ENCODE assay signal across 8 cellular contexts in the genomic region with DNA sequence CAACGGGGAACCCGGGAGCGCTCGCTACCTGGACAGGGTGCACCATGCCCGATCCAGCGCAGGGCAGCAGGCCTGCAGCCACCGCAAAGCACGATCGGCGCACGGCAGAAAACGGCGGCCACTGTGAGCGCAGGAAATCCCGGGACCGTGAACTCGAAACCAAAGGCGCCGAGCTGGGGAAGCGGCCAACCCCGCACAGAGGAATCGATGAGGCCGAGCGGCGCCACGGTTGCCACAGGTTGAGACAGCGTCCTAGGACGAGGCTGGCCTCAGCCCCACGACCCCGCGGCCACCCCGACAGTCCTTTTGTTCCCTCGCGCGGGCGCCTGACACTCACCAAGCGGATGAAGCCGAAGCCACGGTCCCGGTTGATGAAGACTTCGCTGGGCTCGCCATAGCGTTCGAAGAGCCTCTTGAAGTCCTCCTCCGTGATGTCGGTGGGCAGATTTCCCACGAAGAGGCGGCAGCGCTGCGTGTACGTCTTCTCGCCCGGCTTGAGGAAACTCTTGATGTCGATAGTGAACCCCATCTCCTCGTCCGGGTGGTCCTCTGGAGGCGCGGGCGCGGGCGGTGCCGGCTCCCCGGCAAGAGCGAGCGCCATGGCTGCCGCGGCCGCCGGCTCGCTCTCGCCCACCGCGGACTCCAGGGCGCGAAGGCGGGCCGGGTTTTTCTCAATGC. TPM values are rescaled to one million over a fixed set of nuclear protein-coding genes. Genes with fewer than 3 reads are reported as not detected.
DNase-seq lines count a peak whose midpoint lies in the region; ATAC-seq and TF ChIP-seq lines count a peak whose summit lies in the region.

No MANE protein-coding gene starts in this region.

- no peaks in the 10 kb centered on the region for H3K4me1 ChIP-seq in HEK293 (ENCODE audit: control insufficient read depth, insufficient read depth, low read length)

- TF ChIP-seq CTCF in GM10248 (IDR thresholded peaks at IDR 0.05; ENCODE audit: control extremely low read depth, extremely low read depth, low read depth, missing control alignments), result no peak
- no peak for TF ChIP-seq CTCF in HEK293 (tag by site-specific recombination; IDR thresholded peaks at IDR 0.05)
- no peak for TF ChIP-seq CTCF in activated CD8-positive, alpha-beta T cell treated with anti-CD3 and anti-CD28 coated beads for 36 hours (IDR thresholded peaks at IDR 0.05)

- H3K36me3 ChIP-seq in HEK293 (ENCODE audit: control insufficient read depth in 2 of 2, insufficient read depth in 1 of 2, low read length in 2 of 2), result peaks cover 0 to 14% of the 10 kb centered on the region in 2 experiments; a peak in 1 of 3 replicates

- H3K4me3 ChIP-seq in HEK293 (ENCODE audit: low read depth, low read length), result peak overlapping the region; percentile 93

- CTCF ChIA-PET in GM10248 (lab: Yijun Ruan, JAX) (interaction anchor here (1.1 kb wide), 1 partner anchor 9 kb away, joined by 3 read pairs; no protein-coding TSS in a partner anchor), HEK293 (lab: Yijun Ruan, JAX) (no interaction called here)
- CTCF ChIA-PET in activated CD8-positive, alpha-beta T cell treated with anti-CD3 and anti-CD28 coated beads for 36 hours (lab: Charles Lee), result interaction anchor here (1.4 to 1.7 kb wide), 2 partner anchors 12 to 82 kb away, joined by 3 to 9 read pairs; no protein-coding TSS in a partner anchor

- peaks cover 5% of the 10 kb centered on the region for H3K4me1 Mint-ChIP-seq in activated CD8-positive, alpha-beta T cell treated with anti-CD3 and anti-CD28 coated beads for 36 hours (ENCODE audit: low read depth)

- no peaks in the 10 kb centered on the region for H3K27me3 Mint-ChIP-seq in activated CD8-positive, alpha-beta T cell treated with anti-CD3 and anti-CD28 coated beads for 36 hours

- peak; percentile 47 for ATAC-seq in activated CD8-positive, alpha-beta T cell treated with anti-CD3 and anti-CD28 coated beads for 36 hours

- H3K36me3 Mint-ChIP-seq in activated CD8-positive, alpha-beta T cell treated with anti-CD3 and anti-CD28 coated beads for 36 hours (ENCODE audit: low read depth), result peaks cover 19% of the 10 kb centered on the region

- POLR2A ChIA-PET in GM10248 (lab: Yijun Ruan, JAX), result interaction anchor here (0.6 kb wide), 1 partner anchor 1137 kb away, joined by 3 read pairs; no protein-coding TSS in a partner anchor
- POLR2A ChIA-PET in HEK293 (lab: Yijun Ruan, JAX), result interaction anchor here (0.5 to 0.6 kb wide), 3 partner anchors 9 to 337 kb away, joined by 3 read pairs; no protein-coding TSS in a partner anchor
- POLR2A ChIA-PET in activated CD8-positive, alpha-beta T cell treated with anti-CD3 and anti-CD28 coated beads for 36 hours (lab: Charles Lee), result interaction anchor here (0.8 to 2.6 kb wide), 7 partner anchors 11 to 86 kb away, joined by 3 to 9 read pairs (median 6); a partner anchor contains a TSS

- peak overlapping the region; percentile 80 for H3K27ac ChIP-seq in HEK293 (ENCODE audit: extremely low read depth, low read depth, low read length)

- intact Hi-C loops in activated CD8-positive, alpha-beta T cell treated with anti-CD3 and anti-CD28 coated beads for 36 hours (cut with micrococcal nuclease), result loop anchor here (10.0 kb wide), 2 partner anchors 83 to 183 kb away; a partner anchor contains a TSS

- H3K27ac Mint-ChIP-seq in activated CD8-positive, alpha-beta T cell treated with anti-CD3 and anti-CD28 coated beads for 36 hours, result peak overlapping the region; percentile 97

- peak overlapping the region; percentile 82 for H3K4me3 Mint-ChIP-seq in activated CD8-positive, alpha-beta T cell treated with anti-CD3 and anti-CD28 coated beads for 36 hours

- peaks cover 1% of the 10 kb centered on the region for H3K9me3 Mint-ChIP-seq in activated CD8-positive, alpha-beta T cell treated with anti-CD3 and anti-CD28 coated beads for 36 hours

- H3K9me3 ChIP-seq in HEK293 (ENCODE audit: control insufficient read depth, insufficient read depth, low read depth, low read length), result no peaks in the 10 kb centered on the region

- DNase-seq in GM10248 (ENCODE audit: extremely low spot score) (peak; percentile 42), NCI-H1092 (lab: John Stamatoyannopoulos, UW) (peak; percentile 20), ecto neural progenitor cell (ENCODE audit: low spot score) (peak; percentile 61), lung microvascular endothelial cell (ENCODE audit: low read depth in 2 of 2) (peak; percentile 68 to 71), NCI-H1436 treated with DMSO at 0.1 percent for 48 hours (lab: John Stamatoyannopoulos, UW) (no peak)
- DNase-seq in activated CD8-positive, alpha-beta T cell treated with anti-CD3 and anti-CD28 coated beads for 36 hours, result peak; percentile 64
- peak; percentile 17 to 27 (median 18) for DNase-seq in stimulated activated CD4-positive, alpha-beta T cell treated with anti-CD3 and anti-CD28 coated beads, TNF-alpha, amount 100 ng/mL, for 4 hours (ENCODE audit: low read depth in 3 of 3)

TF ChIP-seq in HEK293, 187 proteins besides CTCF, POLR2A, EP300 and RAD21:
- TF ChIP-seq, protein P1, sequence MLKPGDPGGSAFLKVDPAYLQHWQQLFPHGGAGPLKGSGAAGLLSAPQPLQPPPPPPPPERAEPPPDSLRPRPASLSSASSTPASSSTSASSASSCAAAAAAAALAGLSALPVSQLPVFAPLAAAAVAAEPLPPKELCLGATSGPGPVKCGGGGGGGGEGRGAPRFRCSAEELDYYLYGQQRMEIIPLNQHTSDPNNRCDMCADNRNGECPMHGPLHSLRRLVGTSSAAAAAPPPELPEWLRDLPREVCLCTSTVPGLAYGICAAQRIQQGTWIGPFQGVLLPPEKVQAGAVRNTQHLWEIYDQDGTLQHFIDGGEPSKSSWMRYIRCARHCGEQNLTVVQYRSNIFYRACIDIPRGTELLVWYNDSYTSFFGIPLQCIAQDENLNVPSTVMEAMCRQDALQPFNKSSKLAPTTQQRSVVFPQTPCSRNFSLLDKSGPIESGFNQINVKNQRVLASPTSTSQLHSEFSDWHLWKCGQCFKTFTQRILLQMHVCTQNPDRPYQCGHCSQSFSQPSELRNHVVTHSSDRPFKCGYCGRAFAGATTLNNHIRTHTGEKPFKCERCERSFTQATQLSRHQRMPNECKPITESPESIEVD (tag by site-specific recombination; IDR thresholded peaks at IDR 0.05), result no peak
- TF ChIP-seq ZNF202 (tag by site-specific recombination; IDR thresholded peaks at IDR 0.05; ENCODE audit: borderline replicate concordance), result no peak
- peak; percentile 32 for TF ChIP-seq ZFHX2 (tag by site-specific recombination; conservative IDR thresholded peaks at IDR 0.05)
- no peak for TF ChIP-seq ZNF596 (tag by site-specific recombination; IDR thresholded peaks at IDR 0.05)
- TF ChIP-seq ZSCAN30 (tag by site-specific recombination; IDR thresholded peaks at IDR 0.05), result 0 out of 2 replicates have a peak, but pooled peaks have one; percentile 40
- TF ChIP-seq GLI2 (tag by site-specific recombination; IDR thresholded peaks at IDR 0.05; ENCODE audit: borderline replicate concordance, low read depth), result no peak
- TF ChIP-seq ZBTB20 (tag by site-specific recombination; IDR thresholded peaks at IDR 0.05), result peak; percentile 88
- peak; percentile 37 for TF ChIP-seq ZBTB17 (tag by site-specific recombination; IDR thresholded peaks at IDR 0.05)
- no peak for TF ChIP-seq RBAK (tag by site-specific recombination; IDR thresholded peaks at IDR 0.05)
- peak; percentile 22; the same call in 1 of the 2 replicates for TF ChIP-seq ZFP37 (tag by site-specific recombination; IDR thresholded peaks at IDR 0.05)
- TF ChIP-seq, protein P2, sequence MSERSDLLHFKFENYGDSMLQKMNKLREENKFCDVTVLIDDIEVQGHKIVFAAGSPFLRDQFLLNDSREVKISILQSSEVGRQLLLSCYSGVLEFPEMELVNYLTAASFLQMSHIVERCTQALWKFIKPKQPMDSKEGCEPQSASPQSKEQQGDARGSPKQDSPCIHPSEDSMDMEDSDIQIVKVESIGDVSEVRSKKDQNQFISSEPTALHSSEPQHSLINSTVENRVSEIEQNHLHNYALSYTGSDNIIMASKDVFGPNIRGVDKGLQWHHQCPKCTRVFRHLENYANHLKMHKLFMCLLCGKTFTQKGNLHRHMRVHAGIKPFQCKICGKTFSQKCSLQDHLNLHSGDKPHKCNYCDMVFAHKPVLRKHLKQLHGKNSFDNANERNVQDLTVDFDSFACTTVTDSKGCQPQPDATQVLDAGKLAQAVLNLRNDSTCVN (tag by site-specific recombination; optimal IDR thresholded peaks at IDR 0.05), result peak; percentile 66
- no peak for TF ChIP-seq ZNF830 (tag by site-specific recombination; IDR thresholded peaks at IDR 0.05; ENCODE audit: low read depth)
- TF ChIP-seq, protein P3, sequence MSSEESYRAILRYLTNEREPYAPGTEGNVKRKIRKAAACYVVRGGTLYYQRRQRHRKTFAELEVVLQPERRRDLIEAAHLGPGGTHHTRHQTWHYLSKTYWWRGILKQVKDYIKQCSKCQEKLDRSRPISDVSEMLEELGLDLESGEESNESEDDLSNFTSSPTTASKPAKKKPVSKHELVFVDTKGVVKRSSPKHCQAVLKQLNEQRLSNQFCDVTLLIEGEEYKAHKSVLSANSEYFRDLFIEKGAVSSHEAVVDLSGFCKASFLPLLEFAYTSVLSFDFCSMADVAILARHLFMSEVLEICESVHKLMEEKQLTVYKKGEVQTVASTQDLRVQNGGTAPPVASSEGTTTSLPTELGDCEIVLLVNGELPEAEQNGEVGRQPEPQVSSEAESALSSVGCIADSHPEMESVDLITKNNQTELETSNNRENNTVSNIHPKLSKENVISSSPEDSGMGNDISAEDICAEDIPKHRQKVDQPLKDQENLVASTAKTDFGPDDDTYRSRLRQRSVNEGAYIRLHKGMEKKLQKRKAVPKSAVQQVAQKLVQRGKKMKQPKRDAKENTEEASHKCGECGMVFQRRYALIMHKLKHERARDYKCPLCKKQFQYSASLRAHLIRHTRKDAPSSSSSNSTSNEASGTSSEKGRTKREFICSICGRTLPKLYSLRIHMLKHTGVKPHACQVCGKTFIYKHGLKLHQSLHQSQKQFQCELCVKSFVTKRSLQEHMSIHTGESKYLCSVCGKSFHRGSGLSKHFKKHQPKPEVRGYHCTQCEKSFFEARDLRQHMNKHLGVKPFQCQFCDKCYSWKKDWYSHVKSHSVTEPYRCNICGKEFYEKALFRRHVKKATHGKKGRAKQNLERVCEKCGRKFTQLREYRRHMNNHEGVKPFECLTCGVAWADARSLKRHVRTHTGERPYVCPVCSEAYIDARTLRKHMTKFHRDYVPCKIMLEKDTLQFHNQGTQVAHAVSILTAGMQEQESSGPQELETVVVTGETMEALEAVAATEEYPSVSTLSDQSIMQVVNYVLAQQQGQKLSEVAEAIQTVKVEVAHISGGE (tag by site-specific recombination; conservative IDR thresholded peaks at IDR 0.05; ENCODE audit: low read depth), result peak; percentile 31; the same call in 1 of the 2 replicates
- no peak for TF ChIP-seq ZNF521 (tag by site-specific recombination; IDR thresholded peaks at IDR 0.05)

RNA-seq across cellular contexts. Expression of a gene that starts 0.6 kb away (rescaled TPM):
- total RNA-seq in activated CD8-positive, alpha-beta T cell treated with anti-CD3 and anti-CD28 coated beads for 36 hours, result 10 to 100 TPM; 61.8 to 62.2 TPM
- total RNA-seq in lung microvascular endothelial cell, result 46.6 and 53.6 TPM in 2 replicates
